Comparison of ENCODE assay signal across 1 cellular context in the genomic region with DNA sequence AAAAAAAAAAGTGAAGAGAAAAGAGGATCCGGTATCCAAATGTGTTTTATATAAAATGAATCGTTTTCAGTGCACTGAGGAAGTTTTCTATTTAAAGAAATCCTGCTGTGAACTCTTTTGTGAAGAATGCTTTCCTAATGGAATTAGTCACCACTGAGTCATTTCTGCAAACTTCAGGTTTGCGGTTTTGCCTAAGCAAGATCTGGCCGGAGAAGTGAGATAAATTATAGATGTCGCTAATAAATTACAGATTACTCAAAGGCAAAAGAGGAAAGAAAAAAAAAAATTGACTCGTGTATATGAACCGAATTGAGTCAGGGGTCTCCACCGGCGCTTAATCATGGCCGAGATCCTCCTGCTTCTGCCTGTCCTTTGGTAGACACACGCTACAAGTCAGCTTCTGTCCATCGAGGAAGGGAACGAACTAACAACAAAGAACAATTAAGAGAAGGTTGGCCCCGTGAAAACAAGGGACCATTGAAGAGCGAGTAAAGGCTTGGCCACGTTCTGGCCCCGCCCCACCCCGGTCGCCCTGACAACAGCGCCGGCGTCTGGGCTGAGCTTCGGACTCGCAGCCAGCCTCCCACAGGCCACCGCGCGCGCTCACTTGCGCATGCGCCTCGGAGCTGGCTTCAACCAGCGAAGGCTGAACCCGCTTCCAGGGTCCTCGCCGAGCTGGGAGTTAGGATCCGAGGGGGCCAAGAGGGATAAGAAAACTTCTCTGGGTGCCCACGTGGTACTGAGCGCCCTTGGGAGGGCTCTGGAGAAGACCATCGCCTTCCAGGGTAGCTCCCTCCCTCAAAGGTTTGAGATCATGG.
A peak's percentile ranks its signal among the peaks of the same experiment; 100 is the strongest.
TF ChIP-seq lines count a peak whose summit lies in the region.

No MANE protein-coding gene starts in this region.

TF ChIP-seq in K562, 482 proteins besides CTCF, POLR2A, EP300 and RAD21 (continued from another document and continues in another):
- TF ChIP-seq, protein P1, sequence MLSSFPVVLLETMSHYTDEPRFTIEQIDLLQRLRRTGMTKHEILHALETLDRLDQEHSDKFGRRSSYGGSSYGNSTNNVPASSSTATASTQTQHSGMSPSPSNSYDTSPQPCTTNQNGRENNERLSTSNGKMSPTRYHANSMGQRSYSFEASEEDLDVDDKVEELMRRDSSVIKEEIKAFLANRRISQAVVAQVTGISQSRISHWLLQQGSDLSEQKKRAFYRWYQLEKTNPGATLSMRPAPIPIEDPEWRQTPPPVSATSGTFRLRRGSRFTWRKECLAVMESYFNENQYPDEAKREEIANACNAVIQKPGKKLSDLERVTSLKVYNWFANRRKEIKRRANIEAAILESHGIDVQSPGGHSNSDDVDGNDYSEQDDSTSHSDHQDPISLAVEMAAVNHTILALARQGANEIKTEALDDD (IDR thresholded peaks at IDR 0.05), result 0 out of 2 replicates have a peak, but pooled peaks have one; percentile 14
- no peak for TF ChIP-seq PTRF (tag; IDR thresholded peaks at IDR 0.05)
- TF ChIP-seq, protein P2, sequence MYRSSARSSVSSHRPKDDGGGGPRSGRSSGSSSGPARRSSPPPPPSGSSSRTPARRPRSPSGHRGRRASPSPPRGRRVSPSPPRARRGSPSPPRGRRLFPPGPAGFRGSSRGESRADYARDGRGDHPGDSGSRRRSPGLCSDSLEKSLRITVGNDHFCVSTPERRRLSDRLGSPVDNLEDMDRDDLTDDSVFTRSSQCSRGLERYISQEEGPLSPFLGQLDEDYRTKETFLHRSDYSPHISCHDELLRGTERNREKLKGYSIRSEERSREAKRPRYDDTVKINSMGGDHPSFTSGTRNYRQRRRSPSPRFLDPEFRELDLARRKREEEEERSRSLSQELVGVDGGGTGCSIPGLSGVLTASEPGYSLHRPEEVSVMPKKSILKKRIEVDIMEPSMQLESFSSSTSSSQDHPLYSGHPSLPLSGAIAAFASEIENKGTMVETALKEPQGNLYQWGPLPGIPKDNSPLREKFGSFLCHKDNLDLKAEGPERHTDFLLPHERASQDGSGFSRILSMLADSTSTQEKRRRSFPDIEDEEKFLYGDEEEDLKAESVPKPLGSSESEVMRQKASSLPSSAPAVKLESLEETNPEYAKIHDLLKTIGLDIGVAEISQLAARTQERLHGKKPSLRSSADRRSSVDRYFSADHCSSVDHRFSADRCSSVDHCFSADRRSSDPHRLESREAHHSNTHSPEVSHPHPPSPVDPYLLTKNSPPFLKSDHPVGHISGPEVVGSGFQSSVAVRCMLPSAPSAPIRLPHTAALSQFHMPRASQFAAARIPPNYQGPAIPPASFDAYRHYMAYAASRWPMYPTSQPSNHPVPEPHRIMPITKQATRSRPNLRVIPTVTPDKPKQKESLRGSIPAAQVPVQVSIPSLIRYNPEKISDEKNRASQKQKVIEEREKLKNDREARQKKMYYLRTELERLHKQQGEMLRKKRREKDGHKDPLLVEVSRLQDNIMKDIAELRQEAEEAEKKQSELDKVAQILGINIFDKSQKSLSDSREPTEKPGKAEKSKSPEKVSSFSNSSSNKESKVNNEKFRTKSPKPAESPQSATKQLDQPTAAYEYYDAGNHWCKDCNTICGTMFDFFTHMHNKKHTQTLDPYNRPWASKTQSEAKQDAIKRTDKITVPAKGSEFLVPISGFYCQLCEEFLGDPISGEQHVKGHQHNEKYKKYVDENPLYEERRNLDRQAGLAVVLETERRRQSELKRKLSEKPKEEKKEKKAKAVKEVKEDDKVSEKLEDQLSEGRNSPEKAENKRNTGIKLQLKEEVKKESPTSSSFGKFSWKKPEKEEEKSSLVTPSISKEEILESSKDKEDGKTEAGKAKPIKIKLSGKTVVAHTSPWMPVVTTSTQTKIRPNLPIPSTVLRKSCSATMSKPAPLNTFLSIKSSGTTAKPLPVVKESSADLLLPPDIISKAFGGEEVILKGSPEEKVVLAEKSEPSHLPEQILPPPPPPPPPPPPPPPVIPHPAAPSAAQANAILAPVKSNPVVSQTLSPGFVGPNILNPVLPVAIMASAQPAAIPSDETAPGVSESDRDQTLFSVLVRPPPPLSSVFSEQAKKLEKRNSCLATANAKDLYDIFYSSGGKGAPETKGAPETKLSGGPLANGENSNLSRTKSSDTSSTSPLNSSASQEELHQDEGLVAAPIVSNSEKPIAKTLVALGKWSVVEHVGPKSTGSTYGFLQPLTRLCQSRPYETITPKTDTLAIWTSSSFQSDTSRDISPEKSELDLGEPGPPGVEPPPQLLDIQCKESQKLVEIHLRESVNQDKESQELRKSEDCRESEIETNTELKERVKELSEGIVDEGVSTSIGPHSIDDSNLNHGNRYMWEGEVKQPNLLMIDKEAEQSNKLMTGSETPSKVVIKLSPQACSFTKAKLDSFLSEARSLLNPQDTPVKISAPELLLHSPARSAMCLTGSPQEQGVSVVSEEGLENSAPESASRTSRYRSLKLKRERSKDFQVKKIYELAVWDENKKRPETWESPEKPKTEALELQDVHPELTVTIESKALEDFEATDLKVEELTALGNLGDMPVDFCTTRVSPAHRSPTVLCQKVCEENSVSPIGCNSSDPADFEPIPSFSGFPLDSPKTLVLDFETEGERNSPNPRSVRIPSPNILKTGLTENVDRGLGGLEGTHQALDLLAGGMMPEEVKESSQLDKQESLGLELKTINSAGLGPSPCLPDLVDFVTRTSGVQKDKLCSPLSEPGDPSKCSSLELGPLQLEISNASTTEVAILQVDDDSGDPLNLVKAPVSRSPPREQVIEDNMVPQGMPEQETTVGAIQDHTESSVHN (IDR thresholded peaks at IDR 0.05; ENCODE audit: borderline replicate concordance in 1 of 2, low read depth in 1 of 2), result peak in 1 of 2 experiments; percentile 67; a peak in 1 of 4 replicates
- no peak for TF ChIP-seq MCM7 (IDR thresholded peaks at IDR 0.05)
- no peak for TF ChIP-seq ZNF174 (CRISPR knock-in tag; IDR thresholded peaks at IDR 0.05)
- TF ChIP-seq ZNF140 (CRISPR knock-in tag; IDR thresholded peaks at IDR 0.05), result no peak
- TF ChIP-seq, protein P3, sequence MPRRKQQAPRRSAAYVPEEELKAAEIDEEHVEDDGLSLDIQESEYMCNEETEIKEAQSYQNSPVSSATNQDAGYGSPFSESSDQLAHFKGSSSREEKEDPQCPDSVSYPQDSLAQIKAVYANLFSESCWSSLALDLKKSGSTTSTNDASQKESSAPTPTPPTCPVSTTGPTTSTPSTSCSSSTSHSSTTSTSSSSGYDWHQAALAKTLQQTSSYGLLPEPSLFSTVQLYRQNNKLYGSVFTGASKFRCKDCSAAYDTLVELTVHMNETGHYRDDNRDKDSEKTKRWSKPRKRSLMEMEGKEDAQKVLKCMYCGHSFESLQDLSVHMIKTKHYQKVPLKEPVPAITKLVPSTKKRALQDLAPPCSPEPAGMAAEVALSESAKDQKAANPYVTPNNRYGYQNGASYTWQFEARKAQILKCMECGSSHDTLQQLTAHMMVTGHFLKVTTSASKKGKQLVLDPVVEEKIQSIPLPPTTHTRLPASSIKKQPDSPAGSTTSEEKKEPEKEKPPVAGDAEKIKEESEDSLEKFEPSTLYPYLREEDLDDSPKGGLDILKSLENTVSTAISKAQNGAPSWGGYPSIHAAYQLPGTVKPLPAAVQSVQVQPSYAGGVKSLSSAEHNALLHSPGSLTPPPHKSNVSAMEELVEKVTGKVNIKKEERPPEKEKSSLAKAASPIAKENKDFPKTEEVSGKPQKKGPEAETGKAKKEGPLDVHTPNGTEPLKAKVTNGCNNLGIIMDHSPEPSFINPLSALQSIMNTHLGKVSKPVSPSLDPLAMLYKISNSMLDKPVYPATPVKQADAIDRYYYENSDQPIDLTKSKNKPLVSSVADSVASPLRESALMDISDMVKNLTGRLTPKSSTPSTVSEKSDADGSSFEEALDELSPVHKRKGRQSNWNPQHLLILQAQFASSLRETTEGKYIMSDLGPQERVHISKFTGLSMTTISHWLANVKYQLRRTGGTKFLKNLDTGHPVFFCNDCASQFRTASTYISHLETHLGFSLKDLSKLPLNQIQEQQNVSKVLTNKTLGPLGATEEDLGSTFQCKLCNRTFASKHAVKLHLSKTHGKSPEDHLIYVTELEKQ (CRISPR knock-in tag; IDR thresholded peaks at IDR 0.05), result no peak
- no peak for TF ChIP-seq GABPB2 (CRISPR knock-in tag; conservative IDR thresholded peaks at IDR 0.05)
- no peak for TF ChIP-seq BHLHE40 (IDR thresholded peaks at IDR 0.05; ENCODE audit: low read length)
- TF ChIP-seq SRSF7 (optimal IDR thresholded peaks at IDR 0.05; ENCODE audit: low read depth, low read length), result no peak
- TF ChIP-seq HLTF (IDR thresholded peaks at IDR 0.05), result no peak
- no peak for TF ChIP-seq ZNF695 (CRISPR knock-in tag; IDR thresholded peaks at IDR 0.05)
- TF ChIP-seq ZFP36 (IDR thresholded peaks at IDR 0.05; ENCODE audit: low read depth, low read length, partially characterized antibody), result no peak
- no peak for TF ChIP-seq HIVEP1 (CRISPR knock-in tag; IDR thresholded peaks at IDR 0.05)
- TF ChIP-seq TAF15 (IDR thresholded peaks at IDR 0.05; ENCODE audit: low read depth, low read length), result no peak
- no peak for TF ChIP-seq HDAC3 (IDR thresholded peaks at IDR 0.05; ENCODE audit: borderline replicate concordance, partially characterized antibody)
- TF ChIP-seq KHSRP (IDR thresholded peaks at IDR 0.05), result no peak
- TF ChIP-seq, protein P4, sequence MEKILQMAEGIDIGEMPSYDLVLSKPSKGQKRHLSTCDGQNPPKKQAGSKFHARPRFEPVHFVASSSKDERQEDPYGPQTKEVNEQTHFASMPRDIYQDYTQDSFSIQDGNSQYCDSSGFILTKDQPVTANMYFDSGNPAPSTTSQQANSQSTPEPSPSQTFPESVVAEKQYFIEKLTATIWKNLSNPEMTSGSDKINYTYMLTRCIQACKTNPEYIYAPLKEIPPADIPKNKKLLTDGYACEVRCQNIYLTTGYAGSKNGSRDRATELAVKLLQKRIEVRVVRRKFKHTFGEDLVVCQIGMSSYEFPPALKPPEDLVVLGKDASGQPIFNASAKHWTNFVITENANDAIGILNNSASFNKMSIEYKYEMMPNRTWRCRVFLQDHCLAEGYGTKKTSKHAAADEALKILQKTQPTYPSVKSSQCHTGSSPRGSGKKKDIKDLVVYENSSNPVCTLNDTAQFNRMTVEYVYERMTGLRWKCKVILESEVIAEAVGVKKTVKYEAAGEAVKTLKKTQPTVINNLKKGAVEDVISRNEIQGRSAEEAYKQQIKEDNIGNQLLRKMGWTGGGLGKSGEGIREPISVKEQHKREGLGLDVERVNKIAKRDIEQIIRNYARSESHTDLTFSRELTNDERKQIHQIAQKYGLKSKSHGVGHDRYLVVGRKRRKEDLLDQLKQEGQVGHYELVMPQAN (IDR thresholded peaks at IDR 0.05; ENCODE audit: borderline replicate concordance), result no peak
- TF ChIP-seq ETS2 (tag; IDR thresholded peaks at IDR 0.05; ENCODE audit: borderline replicate concordance, poor library complexity, severe bottlenecking), result no peak
- TF ChIP-seq, protein P5, sequence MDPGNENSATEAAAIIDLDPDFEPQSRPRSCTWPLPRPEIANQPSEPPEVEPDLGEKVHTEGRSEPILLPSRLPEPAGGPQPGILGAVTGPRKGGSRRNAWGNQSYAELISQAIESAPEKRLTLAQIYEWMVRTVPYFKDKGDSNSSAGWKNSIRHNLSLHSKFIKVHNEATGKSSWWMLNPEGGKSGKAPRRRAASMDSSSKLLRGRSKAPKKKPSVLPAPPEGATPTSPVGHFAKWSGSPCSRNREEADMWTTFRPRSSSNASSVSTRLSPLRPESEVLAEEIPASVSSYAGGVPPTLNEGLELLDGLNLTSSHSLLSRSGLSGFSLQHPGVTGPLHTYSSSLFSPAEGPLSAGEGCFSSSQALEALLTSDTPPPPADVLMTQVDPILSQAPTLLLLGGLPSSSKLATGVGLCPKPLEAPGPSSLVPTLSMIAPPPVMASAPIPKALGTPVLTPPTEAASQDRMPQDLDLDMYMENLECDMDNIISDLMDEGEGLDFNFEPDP (CRISPR knock-in tag; IDR thresholded peaks at IDR 0.05), result no peak
- TF ChIP-seq, protein P6, sequence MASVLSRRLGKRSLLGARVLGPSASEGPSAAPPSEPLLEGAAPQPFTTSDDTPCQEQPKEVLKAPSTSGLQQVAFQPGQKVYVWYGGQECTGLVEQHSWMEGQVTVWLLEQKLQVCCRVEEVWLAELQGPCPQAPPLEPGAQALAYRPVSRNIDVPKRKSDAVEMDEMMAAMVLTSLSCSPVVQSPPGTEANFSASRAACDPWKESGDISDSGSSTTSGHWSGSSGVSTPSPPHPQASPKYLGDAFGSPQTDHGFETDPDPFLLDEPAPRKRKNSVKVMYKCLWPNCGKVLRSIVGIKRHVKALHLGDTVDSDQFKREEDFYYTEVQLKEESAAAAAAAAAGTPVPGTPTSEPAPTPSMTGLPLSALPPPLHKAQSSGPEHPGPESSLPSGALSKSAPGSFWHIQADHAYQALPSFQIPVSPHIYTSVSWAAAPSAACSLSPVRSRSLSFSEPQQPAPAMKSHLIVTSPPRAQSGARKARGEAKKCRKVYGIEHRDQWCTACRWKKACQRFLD (CRISPR knock-in tag; IDR thresholded peaks at IDR 0.05), result no peak
- 0 out of 2 replicates have a peak, but pooled peaks have one; percentile 35 for TF ChIP-seq ZSCAN29 (IDR thresholded peaks at IDR 0.05)
- TF ChIP-seq SIX5 (IDR thresholded peaks at IDR 0.05; ENCODE audit: borderline replicate concordance in 1 of 2, insufficient read depth in 1 of 2, low read depth in 1 of 2, low read length in 2 of 2), result no peak
- TF ChIP-seq NUFIP1 (IDR thresholded peaks at IDR 0.05; ENCODE audit: partially characterized antibody), result no peak
- TF ChIP-seq, protein P7, sequence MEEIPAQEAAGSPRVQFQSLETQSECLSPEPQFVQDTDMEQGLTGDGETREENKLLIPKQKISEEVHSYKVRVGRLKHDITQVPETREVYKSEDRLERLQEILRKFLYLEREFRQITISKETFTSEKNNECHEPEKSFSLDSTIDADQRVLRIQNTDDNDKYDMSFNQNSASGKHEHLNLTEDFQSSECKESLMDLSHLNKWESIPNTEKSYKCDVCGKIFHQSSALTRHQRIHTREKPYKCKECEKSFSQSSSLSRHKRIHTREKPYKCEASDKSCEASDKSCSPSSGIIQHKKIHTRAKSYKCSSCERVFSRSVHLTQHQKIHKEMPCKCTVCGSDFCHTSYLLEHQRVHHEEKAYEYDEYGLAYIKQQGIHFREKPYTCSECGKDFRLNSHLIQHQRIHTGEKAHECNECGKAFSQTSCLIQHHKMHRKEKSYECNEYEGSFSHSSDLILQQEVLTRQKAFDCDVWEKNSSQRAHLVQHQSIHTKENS (CRISPR knock-in tag; IDR thresholded peaks at IDR 0.05), result no peak
- TF ChIP-seq ZNF76 (CRISPR knock-in tag; IDR thresholded peaks at IDR 0.05; ENCODE audit: borderline replicate concordance), result 0 out of 2 replicates have a peak, but pooled peaks have one; percentile 12
- no peak for TF ChIP-seq ELF1 (tag; IDR thresholded peaks at IDR 0.05)
- no peak for TF ChIP-seq PYGO2 (tag; IDR thresholded peaks at IDR 0.05)
- no peak for TF ChIP-seq ZKSCAN3 (CRISPR knock-in tag; IDR thresholded peaks at IDR 0.05)
- no peak for TF ChIP-seq POU5F1 (IDR thresholded peaks at IDR 0.05; ENCODE audit: borderline replicate concordance, low read depth, low read length, partially characterized antibody)
- TF ChIP-seq CHCHD3 (CRISPR knock-in tag; IDR thresholded peaks at IDR 0.05), result no peak
- TF ChIP-seq, protein P8, sequence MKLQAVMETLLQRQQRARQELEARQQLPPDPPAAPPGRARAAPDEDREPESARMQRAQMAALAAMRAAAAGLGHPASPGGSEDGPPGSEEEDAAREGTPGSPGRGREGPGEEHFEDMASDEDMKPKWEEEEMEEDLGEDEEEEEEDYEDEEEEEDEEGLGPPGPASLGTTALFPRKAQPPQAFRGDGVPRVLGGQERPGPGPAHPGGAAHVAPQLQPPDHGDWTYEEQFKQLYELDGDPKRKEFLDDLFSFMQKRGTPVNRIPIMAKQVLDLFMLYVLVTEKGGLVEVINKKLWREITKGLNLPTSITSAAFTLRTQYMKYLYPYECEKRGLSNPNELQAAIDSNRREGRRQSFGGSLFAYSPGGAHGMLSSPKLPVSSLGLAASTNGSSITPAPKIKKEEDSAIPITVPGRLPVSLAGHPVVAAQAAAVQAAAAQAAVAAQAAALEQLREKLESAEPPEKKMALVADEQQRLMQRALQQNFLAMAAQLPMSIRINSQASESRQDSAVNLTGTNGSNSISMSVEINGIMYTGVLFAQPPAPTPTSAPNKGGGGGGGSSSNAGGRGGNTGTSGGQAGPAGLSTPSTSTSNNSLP (IDR thresholded peaks at IDR 0.05; ENCODE audit: borderline replicate concordance, low read depth, low read length), result peak; percentile 48; the same call in 1 of the 2 replicates
- peak; percentile 49 for TF ChIP-seq HDAC2 (IDR thresholded peaks at IDR 0.05)
- TF ChIP-seq ZNF79 (CRISPR knock-in tag; IDR thresholded peaks at IDR 0.05; ENCODE audit: low read depth), result no peak
- no peak for TF ChIP-seq FOXA1 (IDR thresholded peaks at IDR 0.05; ENCODE audit: borderline replicate concordance)
